In the genomic region with DNA sequence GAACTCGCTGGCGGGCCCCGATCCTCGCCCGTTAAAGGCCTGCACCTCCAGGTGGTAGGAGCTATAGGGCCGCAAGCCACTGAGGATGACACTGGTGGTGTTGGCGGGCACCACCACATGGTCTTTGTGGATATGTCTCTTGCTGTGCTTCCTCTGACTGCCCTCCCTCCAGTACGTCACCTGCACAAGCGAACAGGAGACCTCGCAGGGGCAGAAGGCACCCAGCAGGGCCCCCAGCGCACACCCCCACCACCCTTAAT, we compare ENCODE assay signal across 22 cellular contexts. TPM values are rescaled to one million over a fixed set of nuclear protein-coding genes. Genes with fewer than 3 reads are reported as not detected.
DNase-seq lines count a peak whose midpoint lies in the region; ATAC-seq and TF ChIP-seq lines count a peak whose summit lies in the region.
"Had no signal": no experiment of that assay in that cellular context is flagged by ENCODE, and none has a peak within 500 bp of the region (broad histone marks: within the 10 kb centered on the region; RNA-seq: fewer than 3 reads in every experiment).

No MANE protein-coding gene starts in this region.

- no peaks in the 10 kb centered on the region for H3K23me2 ChIP-seq in H9 (ENCODE audit: insufficient read length, low read depth, low read length, poor library complexity, severe bottlenecking)

- intact Hi-C loops in cardiac septum (cut with DNase I) (no loop called here), natural killer cell (cut with micrococcal nuclease) (no loop called here), colonic mucosa (cut with DNase I) (no loop called here)

- H2AK5ac ChIP-seq in H9 (ENCODE audit: insufficient read length, low read length) = no peak overlapping the region

- no peak overlapping the region for H2BK15ac ChIP-seq in H9 (ENCODE audit: low read depth, low read length)

- ATAC-seq in natural killer cell (no peak), GM21360 (IDR thresholded peaks at IDR 0.05; ENCODE audit: unreplicated experiment) (no peak)
- ATAC-seq: CD8-positive, alpha-beta T cell; GM12878 had no signal

- no peaks in the 10 kb centered on the region for H3K9me3 ChIP-seq in right atrium auricular region
- H3K9me3 ChIP-seq in H9 (ENCODE audit: control insufficient read depth, low read depth, low read length) = peaks cover 21% of the 10 kb centered on the region
- no peaks in the 10 kb centered on the region for H3K9me3 ChIP-seq in osteoblast (ENCODE audit: low read depth, low read length)
- H3K9me3 ChIP-seq in colonic mucosa = no peaks in the 10 kb centered on the region
- H3K9me3 ChIP-seq: BLaER1, Caco-2, HAP-1 had no signal

- H2BK120ac ChIP-seq in H9 (ENCODE audit: low read depth, low read length, poor library complexity, severe bottlenecking) = no peak overlapping the region

- H3K4me1 Mint-ChIP-seq in H9 (peaks cover 13 to 27% of the 10 kb centered on the region in 2 experiments), natural killer cell (no peaks in the 10 kb centered on the region)
- H3K4me1 Mint-ChIP-seq: B cell had no signal

- H3K79me2 ChIP-seq in H9 (ENCODE audit: insufficient read depth, low read length) (no peaks in the 10 kb centered on the region), osteoblast (ENCODE audit: insufficient read depth, low read length) (no peaks in the 10 kb centered on the region)

- no peak overlapping the region for H4K5ac ChIP-seq in H9 (ENCODE audit: insufficient read length, low read depth, low read length)

- no peak overlapping the region for H3K9ac ChIP-seq in H9 (ENCODE audit: extremely low read depth, insufficient read length, low read length)
- H3K9ac ChIP-seq in colonic mucosa (ENCODE audit: low read depth in 2 of 2, low read length in 2 of 2) = no peak overlapping the region
- H3K9ac ChIP-seq: BLaER1, GM23248 had no signal

- H3K4me2 ChIP-seq in H9 (ENCODE audit: insufficient read depth, insufficient read length, low read length) = no peak overlapping the region
- no peak overlapping the region for H3K4me2 ChIP-seq in osteoblast (ENCODE audit: insufficient read depth, low read length)

- no peak overlapping the region for H3K4ac ChIP-seq in H9 (ENCODE audit: low read depth, low read length)

- no peak overlapping the region for H2BK5ac ChIP-seq in H9 (ENCODE audit: insufficient read length, low read length)

- H3K18ac ChIP-seq in H9 (ENCODE audit: insufficient read length, low read depth, low read length) = no peak overlapping the region

- no CpG with 5 or more reads among the region's 11 CpGs for WGBS in H9 (ENCODE audit: extremely low coverage, insufficient read length, low lambda C conversion rate)

- no peak overlapping the region for H4K91ac ChIP-seq in H9 (ENCODE audit: insufficient read length, low read depth, low read length)

- H3K9me3 Mint-ChIP-seq in H9 (peaks cover 66 to 82% of the 10 kb centered on the region in 2 experiments), natural killer cell (no peaks in the 10 kb centered on the region)
- H3K9me3 Mint-ChIP-seq: CD4-positive, CD25-positive, alpha-beta regulatory T cell; CD8-positive, alpha-beta T cell; HFFc6 had no signal

- no peaks in the 10 kb centered on the region for H3K4me1 ChIP-seq in right atrium auricular region
- H3K4me1 ChIP-seq in H9 (ENCODE audit: insufficient read depth, low read length) = no peaks in the 10 kb centered on the region
- H3K4me1 ChIP-seq in osteoblast (ENCODE audit: insufficient read depth, low read length) = no peaks in the 10 kb centered on the region
- H3K4me1 ChIP-seq in colonic mucosa = no peaks in the 10 kb centered on the region
- H3K4me1 ChIP-seq: Caco-2, HAP-1 had no signal

- H3K4me3 Mint-ChIP-seq in H9 (no peak overlapping the region), natural killer cell (no peak overlapping the region)
- H3K4me3 Mint-ChIP-seq: B cell; CD4-positive, CD25-positive, alpha-beta regulatory T cell; CD8-positive, alpha-beta T cell; HFFc6 had no signal

- peak; percentile 59 for DNase-seq in cardiac septum (ENCODE audit: low spot score)
- DNase-seq in right atrium auricular region (ENCODE audit: low spot score) = no peak
- DNase-seq in H9 = peak; percentile 22
- DNase-seq in osteoblast (ENCODE audit: insufficient read length, low spot score, missing footprints) = peak; percentile 48
- DNase-seq in natural killer cell = no peak
- no peak for DNase-seq in colonic mucosa
- DNase-seq: Caco-2; CD4-positive, CD25-positive, alpha-beta regulatory T cell; CD8-positive, alpha-beta T cell; DMS153; DND-41; GDM1; GM23248; HFFc6 had no signal

- no peaks in the 10 kb centered on the region; the same call in none of the 2 replicates for H3K27me3 Mint-ChIP-seq in H9 (ENCODE audit: low read depth)
- peaks cover 3 to 6% of the 10 kb centered on the region in 2 donors for H3K27me3 Mint-ChIP-seq in natural killer cell (ENCODE audit: low read depth in 2 of 2)
- H3K27me3 Mint-ChIP-seq: B cell; CD4-positive, CD25-positive, alpha-beta regulatory T cell had no signal

- TF ChIP-seq CTCF in right atrium auricular region (IDR thresholded peaks at IDR 0.05) = no peak
- no peak for TF ChIP-seq CTCF in H9 (conservative IDR thresholded peaks at IDR 0.05)
- TF ChIP-seq CTCF in osteoblast (IDR thresholded peaks at IDR 0.05; ENCODE audit: extremely low read depth, low read depth, low read length) = no peak
- no peak for TF ChIP-seq CTCF in natural killer cell (IDR thresholded peaks at IDR 0.05)
- TF ChIP-seq CTCF in colonic mucosa (IDR thresholded peaks at IDR 0.05) = no peak

- H3T11ph ChIP-seq in H9 (ENCODE audit: low read length) = no peak overlapping the region

- no peak overlapping the region for H2BK20ac ChIP-seq in H9 (ENCODE audit: low read depth, low read length, poor library complexity, severe bottlenecking)

- H3K36me3 ChIP-seq in right atrium auricular region = no peaks in the 10 kb centered on the region
- H3K36me3 ChIP-seq in osteoblast (ENCODE audit: insufficient read depth, low read length) = no peaks in the 10 kb centered on the region
- H3K36me3 ChIP-seq in colonic mucosa = no peaks in the 10 kb centered on the region
- H3K36me3 ChIP-seq: HAP-1 had no signal

- H3K27ac ChIP-seq in right atrium auricular region = no peak overlapping the region
- no peak overlapping the region for H3K27ac ChIP-seq in H9 (ENCODE audit: insufficient read length, low read depth, low read length)
- no peak overlapping the region for H3K27ac ChIP-seq in osteoblast (ENCODE audit: low read depth, low read length)
- H3K27ac ChIP-seq in colonic mucosa = no peak overlapping the region
- H3K27ac ChIP-seq: 22Rv1, BLaER1, C4-2B, GM23248 had no signal

- H3K56ac ChIP-seq in H9 (ENCODE audit: insufficient read length, low read depth, low read length) = no peak overlapping the region

- no peak overlapping the region for H4K8ac ChIP-seq in H9 (replicated peaks; ENCODE audit: insufficient read length, low read depth, low read length)

- H4K20me1 ChIP-seq in H9 (ENCODE audit: control insufficient read depth, insufficient read depth, insufficient read length) (no peaks in the 10 kb centered on the region), osteoblast (ENCODE audit: insufficient read depth, low read length) (no peaks in the 10 kb centered on the region)

- H3K36me3 Mint-ChIP-seq in H9 (ENCODE audit: insufficient read depth in 1 of 3, low read depth in 3 of 3) (peaks cover 12 to 35% (median 13%) of the 10 kb centered on the region in 3 experiments), natural killer cell (no peaks in the 10 kb centered on the region)
- H3K36me3 Mint-ChIP-seq: CD4-positive, CD25-positive, alpha-beta regulatory T cell; CD8-positive, alpha-beta T cell had no signal

- no peaks in the 10 kb centered on the region for H3K79me1 ChIP-seq in H9 (ENCODE audit: insufficient read depth, low read depth, low read length, poor library complexity, severe bottlenecking)

- H3K27me3 ChIP-seq in right atrium auricular region = no peaks in the 10 kb centered on the region
- no peaks in the 10 kb centered on the region for H3K27me3 ChIP-seq in H9 (ENCODE audit: insufficient read depth, low read length)
- H3K27me3 ChIP-seq in osteoblast (ENCODE audit: insufficient read depth, low read length) = peaks cover 6% of the 10 kb centered on the region
- H3K27me3 ChIP-seq in colonic mucosa = peaks cover 5% of the 10 kb centered on the region

- H3K23ac ChIP-seq in H9 (ENCODE audit: insufficient read length, low read depth, low read length) = no peak overlapping the region

- H2AFZ ChIP-seq in H9 (ENCODE audit: low read length) (no peak overlapping the region), osteoblast (ENCODE audit: low read length) (no peak overlapping the region)
- H2AFZ ChIP-seq: GM23248 had no signal

- H3K27ac Mint-ChIP-seq in H9 = no peak overlapping the region
- H3K27ac Mint-ChIP-seq in natural killer cell = no peak overlapping the region
- H3K27ac Mint-ChIP-seq: B cell; CD4-positive, CD25-positive, alpha-beta regulatory T cell; CD8-positive, alpha-beta T cell; HFFc6 had no signal

- H2BK12ac ChIP-seq in H9 (ENCODE audit: insufficient read length, low read depth, low read length) = no peak overlapping the region

- no peak overlapping the region for H3K14ac ChIP-seq in H9 (ENCODE audit: insufficient read depth, low read length)

- no peak overlapping the region for H3K4me3 ChIP-seq in right atrium auricular region
- H3K4me3 ChIP-seq in osteoblast (ENCODE audit: insufficient read depth, low read length) = no peak overlapping the region
- H3K4me3 ChIP-seq in colonic mucosa = no peak overlapping the region
- H3K4me3 ChIP-seq: BLaER1, GM12878, GM23248, HAP-1 had no signal

RNA-seq across cellular contexts. Expression of a gene that starts 20.7 kb away (rescaled TPM):
- total RNA-seq in cardiac septum = 1.5 TPM
- total RNA-seq in right atrium auricular region = 1 to 10 TPM; 6.3 to 7.0 TPM
- 19.9 and 22.7 TPM in 2 replicates for total RNA-seq in H9 (2021)
- under 0.01 TPM in 2 replicates for total RNA-seq in osteoblast
- total RNA-seq in natural killer cell = under 1 TPM in 2 of 3 donors, not detected in 1; 0.23 to 0.98 TPM
- 1 to 10 TPM; 4.3 to 8.8 TPM for total RNA-seq in colonic mucosa

RNA-seq across cellular contexts. Expression of a gene that starts 34.9 kb away (rescaled TPM):
- total RNA-seq in cardiac septum = 4.1 TPM
- 1 to 10 TPM; 2.1 to 7.1 TPM for total RNA-seq in right atrium auricular region
- total RNA-seq in H9 (2021) = 110 and 118 TPM in 2 replicates
- under 0.01 TPM in 2 replicates for total RNA-seq in osteoblast
- total RNA-seq in natural killer cell = 100 to 1,000 TPM; 101 to 177 (median 157) TPM
- total RNA-seq in colonic mucosa = 1 to 10 TPM; 1.5 to 3.2 TPM
- total RNA-seq: B cell, GM23248, HFFc6 had no signal

RNA-seq across cellular contexts. Expression of a gene that starts 39.2 kb away (rescaled TPM):
- total RNA-seq in cardiac septum = 3.3 TPM
- 1 to 10 TPM; 2.3 to 4.7 TPM for total RNA-seq in right atrium auricular region
- not detected in 2 replicates for total RNA-seq in H9 (2021)
- not detected in 2 replicates for total RNA-seq in osteoblast
- not detected for total RNA-seq in natural killer cell
- total RNA-seq in colonic mucosa = under 1 TPM in 1 of 2 donors, not detected in 1; 0.24 TPM
- total RNA-seq: B cell; Caco-2; CD4-positive, CD25-positive, alpha-beta regulatory T cell; CD8-positive, alpha-beta T cell; GM12878; GM23248; H1; HFFc6 had no signal

Comparison
In these comparisons a context has a peak if more than half of its experiments do, and no peak if none do; other contexts are left out.
1. DNase-seq: peak in cardiac septum (single experiment), H9 (single experiment) and osteoblast (single experiment); none in right atrium auricular region (single experiment), natural killer cell (single experiment) and colonic mucosa (single experiment).
2. RNA of a gene that starts 34.9 kb away (total RNA-seq): 101 to 177 TPM in natural killer cell and 110 to 118 TPM in H9; 2.1 to 7.1 TPM in right atrium auricular region, 4.1 TPM in cardiac septum (single experiment), 1.5 to 3.2 TPM in colonic mucosa and under 0.01 TPM in osteoblast; every median in the first group is over 10 times any median in the second.